19 cellular contexts compared by ENCODE assay signal in genomic region chr10:73850205-73850604, GRCh38. TPM values are rescaled to one million over a fixed set of nuclear protein-coding genes. Genes with fewer than 3 reads are reported as not detected.
DNase-seq lines count a peak whose midpoint lies in the region; ATAC-seq and TF ChIP-seq lines count a peak whose summit lies in the region.
"Had no signal": no experiment of that assay in that cellular context is flagged by ENCODE, and none has a peak within 500 bp of the region (broad histone marks: within the 10 kb centered on the region; RNA-seq: fewer than 3 reads in every experiment).

No MANE protein-coding gene starts in this region.

- H3K27me3 Mint-ChIP-seq in naive thymus-derived CD8-positive, alpha-beta T cell, result no peaks in the 10 kb centered on the region
- no peaks in the 10 kb centered on the region for H3K27me3 Mint-ChIP-seq in activated T-cell treated with anti-CD3 and anti-CD28 coated beads, Interleukin-2, amount 50 U/mL, for 72 hours (ENCODE audit: low read depth)
- H3K27me3 Mint-ChIP-seq in GM23338 (ENCODE audit: insufficient read depth, low read depth, poor library complexity), result no peaks in the 10 kb centered on the region
- H3K27me3 Mint-ChIP-seq: effector memory CD8-positive, alpha-beta T cell had no signal

- no peaks in the 10 kb centered on the region for H4K20me1 ChIP-seq in SK-N-SH (ENCODE audit: insufficient read depth)
- H4K20me1 ChIP-seq in GM23338 (replicated peaks; ENCODE audit: insufficient read depth), result peaks cover 9% of the 10 kb centered on the region; the same call in 1 of the 2 replicates

- H3K4me1 Mint-ChIP-seq in naive thymus-derived CD8-positive, alpha-beta T cell, result peaks cover 16 to 39% (median 31%) of the 10 kb centered on the region in 4 donors
- H3K4me1 Mint-ChIP-seq in activated T-cell treated with anti-CD3 and anti-CD28 coated beads, Interleukin-2, amount 50 U/mL, for 72 hours (ENCODE audit: low read depth), result peaks cover 22% of the 10 kb centered on the region
- peaks cover 25% of the 10 kb centered on the region for H3K4me1 Mint-ChIP-seq in GM23338

- H3K27ac ChIP-seq in SK-N-SH (ENCODE audit: low read depth in 2 of 2, low read length in 1 of 2) (peak overlapping the region; percentile 42 to 58; a peak in 2 of 4 replicates), coronary artery (peak overlapping the region; percentile 90 to 91), transverse colon (peak overlapping the region; percentile 72 to 91 (median 86)), GM23338 (ENCODE audit: low read depth) (no peak overlapping the region)
- H3K27ac ChIP-seq: 22Rv1, brain microvascular endothelial cell had no signal

- WGBS in SK-N-SH (ENCODE audit: low lambda C conversion rate), result 89% methylated on average over 5 of the region's 8 CpGs
- 75% methylated on average over 8 of the region's 8 CpGs; no CpG with 5 or more reads in 1 of the 2 donors for WGBS in transverse colon (ENCODE audit: low coverage in 1 of 2), 2 donors

- H3F3A ChIP-seq in SK-N-SH (replicated peaks; ENCODE audit: insufficient read depth) (peaks cover 3% of the 10 kb centered on the region), GM23338 (replicated peaks; ENCODE audit: low read depth) (peaks cover 21% of the 10 kb centered on the region)

- H3K9ac ChIP-seq in SK-N-SH, result no peak overlapping the region

- POLR2A ChIA-PET in SK-N-SH (lab: Yijun Ruan, JAX), result no interaction called here
- POLR2A ChIA-PET in naive thymus-derived CD8-positive, alpha-beta T cell (lab: Charles Lee), result interaction anchor here (1.3 to 8.8 kb wide), 6 partner anchors 9 to 29 kb away, joined by 4 to 70 read pairs (median 11); partner anchors contain the start of gene CAMK2G

- H3K4me3 ChIP-seq in SK-N-SH (ENCODE audit: low read depth in 2 of 2, low read length in 1 of 2) (no peak overlapping the region), coronary artery (peak overlapping the region; percentile 31), transverse colon (no peak overlapping the region), GM23338 (no peak overlapping the region)
- H3K4me3 ChIP-seq: SK-N-MC, testis had no signal

- TF ChIP-seq CTCF in SK-N-SH (IDR thresholded peaks at IDR 0.05), result no peak
- TF ChIP-seq CTCF in coronary artery (IDR thresholded peaks at IDR 0.05), result no peak
- no peak for TF ChIP-seq CTCF in transverse colon (IDR thresholded peaks at IDR 0.05)
- TF ChIP-seq CTCF in GM23338 (conservative IDR thresholded peaks at IDR 0.05; ENCODE audit: low read depth in 2 of 2), result no peak

- peak overlapping the region in 8 of 10 donors; percentile 64 to 86 (median 72) for H3K27ac Mint-ChIP-seq in naive thymus-derived CD8-positive, alpha-beta T cell
- H3K27ac Mint-ChIP-seq in activated T-cell treated with anti-CD3 and anti-CD28 coated beads, Interleukin-2, amount 50 U/mL, for 72 hours, result no peak overlapping the region
- H3K27ac Mint-ChIP-seq in GM23338, result no peak overlapping the region

- no peak for TF ChIP-seq POLR2A in transverse colon (IDR thresholded peaks at IDR 0.05)

- H2AFZ ChIP-seq in SK-N-SH (ENCODE audit: low read depth), result no peak overlapping the region
- H2AFZ ChIP-seq in GM23338, result no peak overlapping the region

- no peak for TF ChIP-seq RAD21 in SK-N-SH (IDR thresholded peaks at IDR 0.05; ENCODE audit: low read length)

- no peak for DNase-seq in SK-N-SH
- DNase-seq in coronary artery (ENCODE audit: low spot score), result no peak
- no peak for DNase-seq in naive thymus-derived CD8-positive, alpha-beta T cell
- no peak for DNase-seq in transverse colon
- DNase-seq in kidney tubule cell (ENCODE audit: low spot score), result no peak
- no peak for DNase-seq in activated T-cell treated with anti-CD3 and anti-CD28 coated beads, Interleukin-2, amount 50 U/mL, for 72 hours
- no peak for DNase-seq in GM23338 (ENCODE audit: low spot score)
- DNase-seq: activated CD4-positive, alpha-beta T cell treated with anti-CD3 and anti-CD28 coated beads for 48 hours; activated naive CD4-positive, alpha-beta T cell treated with anti-CD3 and anti-CD28 coated beads, Interleukin-2, amount 50 U/mL, for 16 hours; effector memory CD8-positive, alpha-beta T cell; NCI-H2029 treated with DMSO at 0.1 percent for 48 hours; PC-3; stimulated activated CD4-positive, alpha-beta T cell treated with anti-CD3 and anti-CD28 coated beads, Interleukin-4, amount 100 ng/mL, for 1 hour had no signal

- intact Hi-C loops in transverse colon (cut with DNase I; ENCODE audit: low total_unique reads), result no loop called here

- in situ Hi-C loops in transverse colon (cut with MboI; ENCODE audit: low pct_ligation_motif_present in 1 of 4, low pct_unique_long_range_greater_than_20kb in 1 of 4, low sequenced_read_pairs in 3 of 4), result no loop called here

- H3K9me3 Mint-ChIP-seq in naive thymus-derived CD8-positive, alpha-beta T cell, result no peaks in the 10 kb centered on the region
- no peaks in the 10 kb centered on the region for H3K9me3 Mint-ChIP-seq in activated T-cell treated with anti-CD3 and anti-CD28 coated beads, Interleukin-2, amount 50 U/mL, for 72 hours
- H3K9me3 Mint-ChIP-seq in GM23338, result no peaks in the 10 kb centered on the region
- H3K9me3 Mint-ChIP-seq: effector memory CD8-positive, alpha-beta T cell had no signal

- H3K4me2 ChIP-seq in SK-N-SH, result no peak overlapping the region
- H3K4me2 ChIP-seq in GM23338, result no peak overlapping the region

- no peaks in the 10 kb centered on the region for H3K9me3 ChIP-seq in SK-N-SH
- H3K9me3 ChIP-seq in transverse colon, result no peaks in the 10 kb centered on the region
- H3K9me3 ChIP-seq: testis had no signal

- ATAC-seq in SK-N-SH treated with all-trans-retinoic acid at 6 μM for 48 hours (no peak), GM23338 (no peak)
- ATAC-seq in naive thymus-derived CD8-positive, alpha-beta T cell, result no peak
- ATAC-seq in activated T-cell treated with anti-CD3 and anti-CD28 coated beads, Interleukin-2, amount 50 U/mL, for 72 hours (replicated peaks in 1 of 2), result no peak
- ATAC-seq: effector memory CD8-positive, alpha-beta T cell; HepG2 had no signal

- no peaks in the 10 kb centered on the region for H3K9me2 ChIP-seq in SK-N-SH
- no peaks in the 10 kb centered on the region for H3K9me2 ChIP-seq in GM23338 (ENCODE audit: insufficient read depth)

- no peak for TF ChIP-seq EP300 in SK-N-SH (IDR thresholded peaks at IDR 0.05; ENCODE audit: borderline replicate concordance in 1 of 2, low read depth in 1 of 2, low read length in 1 of 2)
- TF ChIP-seq EP300 in transverse colon (IDR thresholded peaks at IDR 0.05; ENCODE audit: low read depth), result no peak

- no peaks in the 10 kb centered on the region for H3K27me3 ChIP-seq in SK-N-SH (ENCODE audit: insufficient read depth)
- no peaks in the 10 kb centered on the region for H3K27me3 ChIP-seq in transverse colon
- H3K27me3 ChIP-seq in GM23338 (ENCODE audit: insufficient read depth), result no peaks in the 10 kb centered on the region
- H3K27me3 ChIP-seq: brain microvascular endothelial cell, testis had no signal

- H3K36me3 ChIP-seq in SK-N-SH (replicated peaks in 1 of 2; ENCODE audit: control insufficient read depth in 1 of 2, insufficient read depth in 2 of 2, low read length in 1 of 2) (peaks cover 24 to 65% of the 10 kb centered on the region in 2 experiments), transverse colon (peaks cover 0 to 42% (median 17%) of the 10 kb centered on the region in 4 donors), GM23338 (ENCODE audit: insufficient read depth) (peaks cover 25% of the 10 kb centered on the region)

- H3K4me3 Mint-ChIP-seq in naive thymus-derived CD8-positive, alpha-beta T cell, result no peak overlapping the region
- H3K4me3 Mint-ChIP-seq in activated T-cell treated with anti-CD3 and anti-CD28 coated beads, Interleukin-2, amount 50 U/mL, for 72 hours, result no peak overlapping the region
- H3K4me3 Mint-ChIP-seq in GM23338, result no peak overlapping the region

- peaks cover 0 to 86% (median 16%) of the 10 kb centered on the region in 3 donors for H3K36me3 Mint-ChIP-seq in naive thymus-derived CD8-positive, alpha-beta T cell
- peaks cover 3 to 6% of the 10 kb centered on the region in 2 donors for H3K36me3 Mint-ChIP-seq in activated T-cell treated with anti-CD3 and anti-CD28 coated beads, Interleukin-2, amount 50 U/mL, for 72 hours (ENCODE audit: insufficient read depth in 2 of 2)
- H3K36me3 Mint-ChIP-seq in GM23338 (ENCODE audit: low read depth), result peaks cover 61% of the 10 kb centered on the region

- CTCF ChIA-PET in SK-N-SH (lab: Yijun Ruan, JAX), result interaction anchor here (0.6 to 28.7 kb wide), 16 partner anchors 11 to 264 kb away, joined by 3 to 753 read pairs (median 5); partner anchors contain the start of gene CAMK2G

- H3K4me1 ChIP-seq in SK-N-SH (ENCODE audit: control insufficient read depth in 1 of 2, insufficient read depth in 2 of 2, low read depth in 1 of 2, low read length in 1 of 2) (peaks cover 0 to 11% of the 10 kb centered on the region in 2 experiments; a peak in 1 of 4 replicates), transverse colon (peaks cover 5 to 39% (median 22%) of the 10 kb centered on the region in 4 donors), GM23338 (ENCODE audit: insufficient read depth) (no peaks in the 10 kb centered on the region; the same call in 1 of the 2 replicates)

- H3K79me2 ChIP-seq in SK-N-SH (ENCODE audit: insufficient read depth) (no peaks in the 10 kb centered on the region), GM23338 (replicated peaks; ENCODE audit: insufficient read depth) (0 out of 2 replicates have a peak, but pooled peaks cover 5% of the 10 kb centered on the region)

TF ChIP-seq in SK-N-SH, 30 proteins besides CTCF, POLR2A, EP300 and RAD21 (continues in another document):
- TF ChIP-seq JUND (IDR thresholded peaks at IDR 0.05), result no peak

RNA-seq across cellular contexts. Expression of gene CAMK2G, which starts 24.1 kb away (rescaled TPM):
- 41.4 and 52.2 TPM in 2 replicates for polyA plus RNA-seq in SK-N-SH (2012; rRNA removed)
- polyA plus RNA-seq in SK-N-SH (2012; cell fraction: cytosol; rRNA removed), result 29.0 and 35.7 TPM in 2 replicates
- polyA plus RNA-seq in SK-N-SH (2012; cell fraction: nucleus; rRNA removed), result 103 and 119 TPM in 2 replicates
- total RNA-seq in naive thymus-derived CD8-positive, alpha-beta T cell, result 10 to 100 TPM; 60.4 to 61.7 TPM
- 1 to 10 TPM; 4.6 to 6.7 (median 5.1) TPM for polyA plus RNA-seq in naive thymus-derived CD8-positive, alpha-beta T cell
- 100 to 1,000 TPM in 1 of 4 donors, 10 to 100 TPM in 3; 72.0 to 131 (median 83.0) TPM for total RNA-seq in transverse colon
- total RNA-seq in activated T-cell treated with anti-CD3 and anti-CD28 coated beads, Interleukin-2, amount 50 U/mL, for 72 hours, result 10 to 100 TPM; 25.0 to 30.3 TPM
- 32.8 and 34.1 TPM in 2 replicates for total RNA-seq in GM23338 (2014; rRNA removed; shearing (Covaris generic))
- 30.1 and 30.6 TPM in 2 replicates for polyA plus RNA-seq in GM23338 (2016; fragmentation: Nextera tagmentation; extraction: Ambion mirVana)

RNA-seq across cellular contexts. Expression of gene NDST2, which starts 38.8 kb away (rescaled TPM):
- 22.1 and 24.1 TPM in 2 replicates for polyA plus RNA-seq in SK-N-SH (2012; rRNA removed)
- polyA plus RNA-seq in SK-N-SH (2012; cell fraction: cytosol; rRNA removed), result 10.5 and 14.1 TPM in 2 replicates
- polyA plus RNA-seq in SK-N-SH (2012; cell fraction: nucleus; rRNA removed), result 69.9 and 86.8 TPM in 2 replicates
- total RNA-seq in naive thymus-derived CD8-positive, alpha-beta T cell, result 100 to 1,000 TPM; 101 to 112 TPM
- 10 to 100 TPM; 13.4 to 34.3 (median 24.5) TPM for polyA plus RNA-seq in naive thymus-derived CD8-positive, alpha-beta T cell
- 10 to 100 TPM; 14.3 to 34.5 (median 22.1) TPM for total RNA-seq in transverse colon
- total RNA-seq in activated T-cell treated with anti-CD3 and anti-CD28 coated beads, Interleukin-2, amount 50 U/mL, for 72 hours, result 100 to 1,000 TPM; 120 to 127 TPM
- 15.3 and 21.1 TPM in 2 replicates for total RNA-seq in GM23338 (2014; rRNA removed; shearing (Covaris generic))
- 7.4 and 9.4 TPM in 2 replicates for polyA plus RNA-seq in GM23338 (2016; fragmentation: Nextera tagmentation; extraction: Ambion mirVana)

Comparison
In these comparisons a context has a peak if more than half of its experiments do, and no peak if none do; other contexts are left out.
1. H3K27ac Mint-ChIP-seq: peak in naive thymus-derived CD8-positive, alpha-beta T cell (8 of 10); none in activated T-cell treated with anti-CD3 and anti-CD28 coated beads, Interleukin-2, amount 50 U/mL, for 72 hours (single experiment) and GM23338 (single experiment).